In the genomic region with DNA sequence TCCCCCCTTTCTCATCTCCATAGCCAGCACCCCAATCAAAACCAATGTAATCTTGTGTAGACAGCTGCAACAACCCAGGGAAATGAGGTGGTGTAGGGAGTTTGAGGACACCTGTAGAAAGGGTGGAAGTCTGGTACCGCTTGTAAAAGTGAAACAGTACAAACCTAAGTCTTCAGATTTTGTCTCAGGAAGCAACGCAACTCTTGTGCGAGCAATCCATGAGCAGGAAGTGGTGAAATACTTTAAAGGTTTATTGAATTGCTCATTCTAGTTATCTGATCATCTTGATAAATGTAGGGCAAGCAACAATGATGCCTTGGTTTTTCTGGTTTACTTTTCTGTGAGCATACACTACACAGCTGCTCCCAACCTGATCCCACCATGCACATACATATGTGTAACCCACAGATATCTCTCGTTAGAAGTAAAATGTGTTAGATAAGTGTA, we compare ENCODE assay signal across 8 cellular contexts.
DNase-seq lines count a peak whose midpoint lies in the region; ATAC-seq and TF ChIP-seq lines count a peak whose summit lies in the region.

No MANE protein-coding gene starts in this region.

- 88 to 100% methylated on average over 2 to 3 of the region's 4 CpGs for WGBS in mesodermal cell (ENCODE audit: insufficient coverage in 2 of 2), 2 experiments

- CTCF ChIA-PET in CD4-positive, alpha-beta memory T cell (lab: Charles Lee; ENCODE audit: partially characterized antibody): interaction anchor here (0.6 to 6.5 kb wide), 12 partner anchors 16 to 456 kb away, joined by 3 to 48 read pairs (median 4); partner anchors contain the start of gene THEMIS

- intact Hi-C loops in CD4-positive, alpha-beta memory T cell (cut with micrococcal nuclease): loop anchor here (1.0 to 2.0 kb wide), 7 partner anchors 21 to 235 kb away; partner anchors contain the start of gene THEMIS

- ATAC-seq in HG02981 (IDR thresholded peaks at IDR 0.05; ENCODE audit: unreplicated experiment): no peak
- no peak for ATAC-seq in HG02610 (IDR thresholded peaks at IDR 0.05; ENCODE audit: unreplicated experiment)

- H3K36me3 Mint-ChIP-seq in CD4-positive, alpha-beta memory T cell: no peaks in the 10 kb centered on the region

- no peaks in the 10 kb centered on the region for H3K27me3 ChIP-seq in CD4-positive, alpha-beta memory T cell (ENCODE audit: insufficient read depth, low read length)

- H3K4me3 ChIP-seq in CD4-positive, alpha-beta memory T cell (ENCODE audit: low read length in 2 of 2): peak overlapping the region in 1 of 2 donors; percentile 36
- no peak overlapping the region for H3K4me3 ChIP-seq in NB4 (ENCODE audit: low read depth, low read length)
- no peak overlapping the region for H3K4me3 ChIP-seq in mesodermal cell (ENCODE audit: extremely low read depth, insufficient read depth, low read length, poor library complexity, severe bottlenecking)

- peaks cover 41 to 56% (median 46%) of the 10 kb centered on the region in 4 donors for H3K4me1 Mint-ChIP-seq in CD4-positive, alpha-beta memory T cell

- POLR2A ChIA-PET in CD4-positive, alpha-beta memory T cell (lab: Charles Lee; ENCODE audit: partially characterized antibody): interaction anchor here (0.7 to 5.5 kb wide), 23 partner anchors 11 to 456 kb away, joined by 3 to 55 read pairs (median 5); partner anchors contain the start of gene THEMIS

- H3K27ac Mint-ChIP-seq in CD4-positive, alpha-beta memory T cell: peak overlapping the region; percentile 92 to 98 (median 98)

- no peaks in the 10 kb centered on the region for H3K36me3 ChIP-seq in CD4-positive, alpha-beta memory T cell (ENCODE audit: insufficient read depth, low read length)
- H3K36me3 ChIP-seq in mesodermal cell (ENCODE audit: control insufficient read depth, insufficient read depth, low read length): peaks cover 29% of the 10 kb centered on the region

- no peak for TF ChIP-seq POLR2A in NB4 (IDR thresholded peaks at IDR 0.05; ENCODE audit: extremely low read depth, insufficient read length)

- peak overlapping the region; percentile 87 to 95 (median 90) for H3K4me3 Mint-ChIP-seq in CD4-positive, alpha-beta memory T cell

- peak overlapping the region; percentile 71 for H3K27ac ChIP-seq in CD4-positive, alpha-beta memory T cell (ENCODE audit: low read depth, low read length)
- H3K27ac ChIP-seq in mesodermal cell (ENCODE audit: low read depth, low read length, severe bottlenecking): peak overlapping the region; percentile 69

- H3K9me3 Mint-ChIP-seq in CD4-positive, alpha-beta memory T cell: peaks cover 0 to 2% (median 0%) of the 10 kb centered on the region in 8 donors

- H3K4me1 ChIP-seq in CD4-positive, alpha-beta memory T cell (ENCODE audit: insufficient read depth, low read length): peaks cover 64% of the 10 kb centered on the region
- peaks cover 6% of the 10 kb centered on the region for H3K4me1 ChIP-seq in mesodermal cell (ENCODE audit: control insufficient read depth, insufficient read depth, low read length, poor library complexity, severe bottlenecking)

- DNase-seq in CD4-positive, alpha-beta memory T cell: peak; percentile 81 to 89 (median 83)
- DNase-seq in NB4 (ENCODE audit: low read depth): peak; percentile 42
- DNase-seq in activated effector memory CD4-positive, alpha-beta T cell treated with anti-CD3 and anti-CD28 coated beads, Interleukin-2, amount 50 U/mL, for 16 hours: peak; percentile 77
- no peak for DNase-seq in SW480 (ENCODE audit: low spot score)
- DNase-seq in DMS79 treated with DMSO at 0.1 percent for 48 hours (lab: John Stamatoyannopoulos, UW): no peak

- no peaks in the 10 kb centered on the region for H3K27me3 Mint-ChIP-seq in CD4-positive, alpha-beta memory T cell

- no peak for TF ChIP-seq CTCF in NB4 (IDR thresholded peaks at IDR 0.05; ENCODE audit: low read depth, low read length)

- H3K9me3 ChIP-seq in CD4-positive, alpha-beta memory T cell (ENCODE audit: control insufficient read depth in 1 of 2, low read length in 2 of 2): no peaks in the 10 kb centered on the region
- H3K9me3 ChIP-seq in mesodermal cell (ENCODE audit: control insufficient read depth, low read length): no peaks in the 10 kb centered on the region

Comparison
In these comparisons a context has a peak if more than half of its experiments do, and no peak if none do; other contexts are left out.
1. DNase-seq: peak in CD4-positive, alpha-beta memory T cell (5 of 5), NB4 (single experiment) and activated effector memory CD4-positive, alpha-beta T cell treated with anti-CD3 and anti-CD28 coated beads, Interleukin-2, amount 50 U/mL, for 16 hours (single experiment); none in SW480 (single experiment) and DMS79 treated with DMSO at 0.1 percent for 48 hours (single experiment).